ENCODE assay signal across 8 cellular contexts in genomic region chr6:26537160-26537845, GRCh38. TPM values are rescaled to one million over a fixed set of nuclear protein-coding genes. Genes with fewer than 3 reads are reported as not detected.
DNase-seq lines count a peak whose midpoint lies in the region; ATAC-seq and TF ChIP-seq lines count a peak whose summit lies in the region.

No MANE protein-coding gene starts in this region.

- peak overlapping the region; percentile 86 to 94 for H3K27ac ChIP-seq in liver (ENCODE audit: low read depth in 1 of 2, low read length in 2 of 2)

- TF ChIP-seq RAD21 in liver (IDR thresholded peaks at IDR 0.05): peak in 1 of 2 donors; percentile 49

- ATAC-seq in GM19328 (IDR thresholded peaks at IDR 0.05; ENCODE audit: unreplicated experiment) (peak; percentile 34), HG03460 (IDR thresholded peaks at IDR 0.05; ENCODE audit: unreplicated experiment) (peak; percentile 45)

- no peaks in the 10 kb centered on the region for H3K9me3 ChIP-seq in liver (ENCODE audit: control insufficient read depth in 4 of 4, low read length in 3 of 4)

- H3K4me3 Mint-ChIP-seq in activated CD4-positive, alpha-beta T cell treated with anti-CD3 and anti-CD28 coated beads, Interleukin-2, amount 10 ng/mL, durations not matched to agents 7 days and 5 days: peak overlapping the region; percentile 85

- peak overlapping the region; percentile 64 to 89 (median 70) for H3K4me3 ChIP-seq in liver (ENCODE audit: low read depth in 1 of 3, low read length in 3 of 3)

- H3K27me3 ChIP-seq in liver (ENCODE audit: control insufficient read depth in 4 of 4, insufficient read depth in 4 of 4, low read length in 3 of 4): no peaks in the 10 kb centered on the region

- peak overlapping the region in 1 of 2 donors; percentile 64 for H3K9ac ChIP-seq in liver (ENCODE audit: low read depth in 1 of 2, low read length in 2 of 2)

- CTCF ChIA-PET in activated CD4-positive, alpha-beta T cell treated with anti-CD3 and anti-CD28 coated beads, Interleukin-2, amount 10 ng/mL, durations not matched to agents 7 days and 5 days (lab: Charles Lee): interaction anchor here (0.6 to 2.6 kb wide), 12 partner anchors 12 to 640 kb away, joined by 3 to 15 read pairs (median 4); no protein-coding TSS in a partner anchor

- peaks cover 0 to 22% (median 16%) of the 10 kb centered on the region in 4 donors for H3K4me1 ChIP-seq in liver (ENCODE audit: control insufficient read depth in 4 of 4, insufficient read depth in 4 of 4, low read length in 3 of 4)

- no peaks in the 10 kb centered on the region for H3K36me3 ChIP-seq in liver (ENCODE audit: control insufficient read depth in 4 of 4, insufficient read depth in 3 of 4, low read depth in 1 of 4, low read length in 3 of 4)

- H3K4me1 Mint-ChIP-seq in activated CD4-positive, alpha-beta T cell treated with anti-CD3 and anti-CD28 coated beads, Interleukin-2, amount 10 ng/mL, durations not matched to agents 7 days and 5 days: peaks cover 64% of the 10 kb centered on the region

- no peak for TF ChIP-seq CTCF in liver (IDR thresholded peaks at IDR 0.05; ENCODE audit: low read depth, low read length, missing input control)

- peaks cover 2% of the 10 kb centered on the region for H3K27me3 Mint-ChIP-seq in activated CD4-positive, alpha-beta T cell treated with anti-CD3 and anti-CD28 coated beads, Interleukin-2, amount 10 ng/mL, durations not matched to agents 7 days and 5 days

- POLR2A ChIA-PET in activated CD4-positive, alpha-beta T cell treated with anti-CD3 and anti-CD28 coated beads, Interleukin-2, amount 10 ng/mL, durations not matched to agents 7 days and 5 days (lab: Charles Lee): interaction anchor here (0.5 to 1.9 kb wide), 7 partner anchors 17 to 949 kb away, joined by 3 to 6 read pairs (median 4); a partner anchor contains a TSS

- H3K27ac Mint-ChIP-seq in activated CD4-positive, alpha-beta T cell treated with anti-CD3 and anti-CD28 coated beads, Interleukin-2, amount 10 ng/mL, durations not matched to agents 7 days and 5 days: peak overlapping the region; percentile 99

- no peaks in the 10 kb centered on the region for H3K9me3 Mint-ChIP-seq in activated CD4-positive, alpha-beta T cell treated with anti-CD3 and anti-CD28 coated beads, Interleukin-2, amount 10 ng/mL, durations not matched to agents 7 days and 5 days

- H3K36me3 Mint-ChIP-seq in activated CD4-positive, alpha-beta T cell treated with anti-CD3 and anti-CD28 coated beads, Interleukin-2, amount 10 ng/mL, durations not matched to agents 7 days and 5 days (ENCODE audit: low read depth): peaks cover 28% of the 10 kb centered on the region

- DNase-seq in AML-193 (lab: John Stamatoyannopoulos, UW): peak; percentile 96 to 98
- DNase-seq in NCI-H526 (lab: John Stamatoyannopoulos, UW): peak; percentile 95
- DNase-seq in activated CD4-positive, alpha-beta T cell treated with anti-CD3 and anti-CD28 coated beads, Interleukin-2, amount 10 ng/mL, durations not matched to agents 7 days and 5 days: peak; percentile 86
- DNase-seq in dedifferentiated amniotic fluid mesenchymal stem cell (ENCODE audit: extremely low spot score): peak; percentile 88
- DNase-seq in stimulated activated CD4-positive, alpha-beta T cell treated with anti-CD3 and anti-CD28 coated beads, Interleukin-2, amount 100 ng/mL, for 48 hours: peak; percentile 90 to 92

- WGBS in liver: under 1% methylated on average over 37 of the region's 37 CpGs

TF ChIP-seq in liver, 16 proteins besides CTCF, POLR2A, EP300 and RAD21:
- TF ChIP-seq RXRA (IDR thresholded peaks at IDR 0.05): peak; percentile 52 to 58
- no peak for TF ChIP-seq FOXA2 (IDR thresholded peaks at IDR 0.05)
- peak; percentile 62 to 73 for TF ChIP-seq JUND (IDR thresholded peaks at IDR 0.05)
- peak; percentile 53 for TF ChIP-seq SP1 (IDR thresholded peaks at IDR 0.05)
- TF ChIP-seq, protein P1, sequence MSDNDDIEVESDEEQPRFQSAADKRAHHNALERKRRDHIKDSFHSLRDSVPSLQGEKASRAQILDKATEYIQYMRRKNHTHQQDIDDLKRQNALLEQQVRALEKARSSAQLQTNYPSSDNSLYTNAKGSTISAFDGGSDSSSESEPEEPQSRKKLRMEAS (IDR thresholded peaks at IDR 0.05): peak; percentile 74
- TF ChIP-seq HNF4A (conservative IDR thresholded peaks at IDR 0.05): peak; percentile 34 to 57
- TF ChIP-seq, protein P2, sequence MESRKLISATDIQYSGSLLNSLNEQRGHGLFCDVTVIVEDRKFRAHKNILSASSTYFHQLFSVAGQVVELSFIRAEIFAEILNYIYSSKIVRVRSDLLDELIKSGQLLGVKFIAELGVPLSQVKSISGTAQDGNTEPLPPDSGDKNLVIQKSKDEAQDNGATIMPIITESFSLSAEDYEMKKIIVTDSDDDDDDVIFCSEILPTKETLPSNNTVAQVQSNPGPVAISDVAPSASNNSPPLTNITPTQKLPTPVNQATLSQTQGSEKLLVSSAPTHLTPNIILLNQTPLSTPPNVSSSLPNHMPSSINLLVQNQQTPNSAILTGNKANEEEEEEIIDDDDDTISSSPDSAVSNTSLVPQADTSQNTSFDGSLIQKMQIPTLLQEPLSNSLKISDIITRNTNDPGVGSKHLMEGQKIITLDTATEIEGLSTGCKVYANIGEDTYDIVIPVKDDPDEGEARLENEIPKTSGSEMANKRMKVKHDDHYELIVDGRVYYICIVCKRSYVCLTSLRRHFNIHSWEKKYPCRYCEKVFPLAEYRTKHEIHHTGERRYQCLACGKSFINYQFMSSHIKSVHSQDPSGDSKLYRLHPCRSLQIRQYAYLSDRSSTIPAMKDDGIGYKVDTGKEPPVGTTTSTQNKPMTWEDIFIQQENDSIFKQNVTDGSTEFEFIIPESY (IDR thresholded peaks at IDR 0.05): peak; percentile 48
- peak; percentile 93 for TF ChIP-seq YY1 (IDR thresholded peaks at IDR 0.05)
- peak; percentile 8 for TF ChIP-seq HNF4G (IDR thresholded peaks at IDR 0.05)
- no peak for TF ChIP-seq FOXA1 (IDR thresholded peaks at IDR 0.05)
- peak; percentile 32 for TF ChIP-seq NR2F2 (IDR thresholded peaks at IDR 0.05)
- TF ChIP-seq GABPA (IDR thresholded peaks at IDR 0.05 in 1 of 2, conservative IDR thresholded peaks at IDR 0.05 in 1 of 2): no peak
- TF ChIP-seq, protein P3, sequence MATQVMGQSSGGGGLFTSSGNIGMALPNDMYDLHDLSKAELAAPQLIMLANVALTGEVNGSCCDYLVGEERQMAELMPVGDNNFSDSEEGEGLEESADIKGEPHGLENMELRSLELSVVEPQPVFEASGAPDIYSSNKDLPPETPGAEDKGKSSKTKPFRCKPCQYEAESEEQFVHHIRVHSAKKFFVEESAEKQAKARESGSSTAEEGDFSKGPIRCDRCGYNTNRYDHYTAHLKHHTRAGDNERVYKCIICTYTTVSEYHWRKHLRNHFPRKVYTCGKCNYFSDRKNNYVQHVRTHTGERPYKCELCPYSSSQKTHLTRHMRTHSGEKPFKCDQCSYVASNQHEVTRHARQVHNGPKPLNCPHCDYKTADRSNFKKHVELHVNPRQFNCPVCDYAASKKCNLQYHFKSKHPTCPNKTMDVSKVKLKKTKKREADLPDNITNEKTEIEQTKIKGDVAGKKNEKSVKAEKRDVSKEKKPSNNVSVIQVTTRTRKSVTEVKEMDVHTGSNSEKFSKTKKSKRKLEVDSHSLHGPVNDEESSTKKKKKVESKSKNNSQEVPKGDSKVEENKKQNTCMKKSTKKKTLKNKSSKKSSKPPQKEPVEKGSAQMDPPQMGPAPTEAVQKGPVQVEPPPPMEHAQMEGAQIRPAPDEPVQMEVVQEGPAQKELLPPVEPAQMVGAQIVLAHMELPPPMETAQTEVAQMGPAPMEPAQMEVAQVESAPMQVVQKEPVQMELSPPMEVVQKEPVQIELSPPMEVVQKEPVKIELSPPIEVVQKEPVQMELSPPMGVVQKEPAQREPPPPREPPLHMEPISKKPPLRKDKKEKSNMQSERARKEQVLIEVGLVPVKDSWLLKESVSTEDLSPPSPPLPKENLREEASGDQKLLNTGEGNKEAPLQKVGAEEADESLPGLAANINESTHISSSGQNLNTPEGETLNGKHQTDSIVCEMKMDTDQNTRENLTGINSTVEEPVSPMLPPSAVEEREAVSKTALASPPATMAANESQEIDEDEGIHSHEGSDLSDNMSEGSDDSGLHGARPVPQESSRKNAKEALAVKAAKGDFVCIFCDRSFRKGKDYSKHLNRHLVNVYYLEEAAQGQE (IDR thresholded peaks at IDR 0.05): peak; percentile 44
- no peak for TF ChIP-seq TAF1 (conservative IDR thresholded peaks at IDR 0.05)
- peak in 1 of 2 donors; percentile 8 for TF ChIP-seq EGR1 (IDR thresholded peaks at IDR 0.05; ENCODE audit: low read depth in 2 of 2)
- TF ChIP-seq, protein P4, sequence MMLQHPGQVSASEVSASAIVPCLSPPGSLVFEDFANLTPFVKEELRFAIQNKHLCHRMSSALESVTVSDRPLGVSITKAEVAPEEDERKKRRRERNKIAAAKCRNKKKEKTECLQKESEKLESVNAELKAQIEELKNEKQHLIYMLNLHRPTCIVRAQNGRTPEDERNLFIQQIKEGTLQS (IDR thresholded peaks at IDR 0.05): peak; percentile 97

RNA-seq across cellular contexts. Expression of gene HMGN4, which starts 0.9 kb away (rescaled TPM):
- 10 to 100 TPM; 85.7 to 93.0 TPM for total RNA-seq in activated CD4-positive, alpha-beta T cell treated with anti-CD3 and anti-CD28 coated beads, Interleukin-2, amount 10 ng/mL, durations not matched to agents 7 days and 5 days
- total RNA-seq in liver: 10 to 100 TPM; 10.2 to 13.3 TPM
- polyA plus RNA-seq in liver: 1 to 10 TPM; 8.2 to 9.9 TPM

RNA-seq across cellular contexts. Expression of gene BTN1A1, which starts 37.2 kb away (rescaled TPM):
- total RNA-seq in activated CD4-positive, alpha-beta T cell treated with anti-CD3 and anti-CD28 coated beads, Interleukin-2, amount 10 ng/mL, durations not matched to agents 7 days and 5 days: not detected
- total RNA-seq in liver: not detected
- polyA plus RNA-seq in liver: under 1 TPM in 1 of 2 donors, not detected in 1; 0.06 TPM

RNA-seq across cellular contexts. Expression of gene ABT1, which starts 59.5 kb away (rescaled TPM):
- total RNA-seq in activated CD4-positive, alpha-beta T cell treated with anti-CD3 and anti-CD28 coated beads, Interleukin-2, amount 10 ng/mL, durations not matched to agents 7 days and 5 days: 10 to 100 TPM; 24.9 to 27.4 TPM
- total RNA-seq in liver: 10 to 100 TPM in 1 of 2 donors, 1 to 10 TPM in 1; 9.2 to 13.0 TPM
- 10 to 100 TPM in 1 of 2 donors, 1 to 10 TPM in 1; 8.3 to 10.7 TPM for polyA plus RNA-seq in liver

Comparison
In these comparisons a context has a peak if more than half of its experiments do, and no peak if none do; other contexts are left out.
1. Peak in every context shown above with its lines: DNase-seq, ATAC-seq, H3K4me3 ChIP-seq and H3K27ac ChIP-seq.
2. RNA of gene HMGN4, which starts 0.9 kb away (total RNA-seq): 85.7 to 93.0 TPM in activated CD4-positive, alpha-beta T cell treated with anti-CD3 and anti-CD28 coated beads, Interleukin-2, amount 10 ng/mL, durations not matched to agents 7 days and 5 days; 10.2 to 13.3 TPM in liver; every median in the first group is over 4 times any median in the second.